In the genomic region with DNA sequence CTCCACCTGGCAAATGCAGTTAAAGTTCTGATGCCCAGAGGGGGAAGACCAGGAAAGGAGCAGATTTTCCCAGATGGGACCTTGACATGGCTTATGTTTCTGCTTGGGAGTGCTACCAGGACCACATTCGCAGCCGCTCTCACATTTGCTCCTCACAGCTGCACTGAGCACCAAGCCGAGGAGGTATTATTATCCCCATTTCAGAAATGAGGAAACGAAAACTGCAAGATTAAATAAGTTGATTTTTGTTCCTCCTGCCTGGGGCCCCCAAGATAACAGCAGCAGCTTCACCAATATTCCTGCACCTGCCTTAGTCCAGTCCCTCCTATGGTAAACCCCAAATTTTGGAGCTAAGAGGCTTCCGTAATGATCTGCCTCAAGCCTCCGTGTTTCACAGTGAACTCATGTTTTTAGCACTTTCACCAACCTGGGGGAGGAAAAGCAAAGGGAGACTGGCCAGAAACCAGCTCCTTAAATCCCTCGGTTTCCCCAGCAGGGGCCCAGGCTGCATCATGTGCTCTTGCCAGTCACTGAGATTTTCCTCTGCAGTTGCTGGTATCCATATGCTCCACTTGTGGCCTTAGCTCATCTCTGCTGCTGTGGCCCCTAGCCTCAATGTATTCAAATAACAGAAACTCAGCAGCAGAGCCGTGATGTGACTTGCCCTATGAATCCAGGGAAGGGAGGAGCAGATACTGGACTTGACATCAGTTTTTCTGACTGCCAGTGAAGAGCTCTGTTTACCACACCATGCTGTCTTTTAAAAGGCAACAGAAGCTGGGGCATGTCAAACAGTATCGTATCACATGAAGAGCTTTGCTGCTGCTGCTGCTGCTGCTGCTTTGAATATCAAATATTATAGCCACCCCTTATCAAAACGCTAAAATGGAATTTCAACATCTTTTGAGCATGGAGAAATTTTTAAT, we compare ENCODE assay signal across 13 cellular contexts.
A peak's percentile ranks its signal among the peaks of the same experiment; 100 is the strongest.
DNase-seq lines count a peak whose midpoint lies in the region; ATAC-seq, FAIRE-seq and TF ChIP-seq lines count a peak whose summit lies in the region.
"Had no signal": no experiment of that assay in that cellular context is flagged by ENCODE, and none has a peak within 500 bp of the region (broad histone marks: within the 10 kb centered on the region; RNA-seq: fewer than 3 reads in every experiment).

No MANE protein-coding gene starts in this region.

- TF ChIP-seq CTCF in CD14-positive monocyte (IDR thresholded peaks at IDR 0.05) (no peak), KMS-11 (conservative IDR thresholded peaks at IDR 0.05; ENCODE audit: low read depth, low read length) (no peak)

- H3K79me2 ChIP-seq in KMS-11 (ENCODE audit: insufficient read depth, low read depth) = no peaks in the 10 kb centered on the region

- H3K4me3 Mint-ChIP-seq in CD14-positive monocyte = peak overlapping the region; percentile 63 to 91
- H3K4me3 Mint-ChIP-seq: T-helper 1 cell treated with Interleukin-12 subunit alpha and Interleukin-12 subunit beta and Interleukin-4 antibody, amounts not matched to agents 30 μg/mL and 1 μg/mL, for 36 hours had no signal

- H3K4me1 ChIP-seq in KMS-11 (ENCODE audit: low read depth, poor library complexity, severe bottlenecking) = peaks cover 23% of the 10 kb centered on the region

- DNase-seq in CD14-positive monocyte (ENCODE audit: low spot score) (no peak), frontal cortex (ENCODE audit: low spot score in 2 of 2) (no peak), H54 (ENCODE audit: insufficient read length, low spot score) (no peak), urothelium cell line (ENCODE audit: low spot score) (no peak), mucosa of gallbladder (ENCODE audit: low spot score) (no peak)
- DNase-seq: activated naive CD4-positive, alpha-beta T cell; GM23248; NCI-H1436 had no signal

- peak overlapping the region; percentile 24; the same call in 1 of the 2 replicates for H3K27ac ChIP-seq in KMS-11
- H3K27ac ChIP-seq: C4-2B, GM23248 had no signal

- H3K9me3 Mint-ChIP-seq in CD14-positive monocyte = peaks cover 0 to 4% (median 0%) of the 10 kb centered on the region in 7 donors
- H3K9me3 Mint-ChIP-seq: T-helper 1 cell treated with Interleukin-12 subunit alpha and Interleukin-12 subunit beta and Interleukin-4 antibody, amounts not matched to agents 30 μg/mL and 1 μg/mL, for 36 hours had no signal

- intact Hi-C loops in CD14-positive monocyte (cut with micrococcal nuclease) = no loop called here

- H3K4me2 ChIP-seq in KMS-11 = peak overlapping the region; percentile 61

- peak; percentile 46 for ATAC-seq in GM18909 (IDR thresholded peaks at IDR 0.05; ENCODE audit: poor library complexity, unreplicated experiment)
- peak; percentile 50 for ATAC-seq in HG02763 (IDR thresholded peaks at IDR 0.05; ENCODE audit: unreplicated experiment)

- no peaks in the 10 kb centered on the region for H3K36me3 Mint-ChIP-seq in CD14-positive monocyte

- peak overlapping the region in 5 of 7 donors; percentile 10 to 31 (median 30) for H3K27ac Mint-ChIP-seq in CD14-positive monocyte
- H3K27ac Mint-ChIP-seq: T-helper 1 cell treated with Interleukin-12 subunit alpha and Interleukin-12 subunit beta and Interleukin-4 antibody, amounts not matched to agents 30 μg/mL and 1 μg/mL, for 36 hours had no signal

- H3K4me1 Mint-ChIP-seq in CD14-positive monocyte = peaks cover 50% of the 10 kb centered on the region

- H2AFZ ChIP-seq in KMS-11 (ENCODE audit: low read depth) = peak overlapping the region; percentile 44
- H2AFZ ChIP-seq: GM23248 had no signal

- TF ChIP-seq POLR2A in H54 (IDR thresholded peaks at IDR 0.05; ENCODE audit: low read depth, low read length) = no peak

- no peak overlapping the region for H3K9ac ChIP-seq in KMS-11
- H3K9ac ChIP-seq: GM23248 had no signal

- no peaks in the 10 kb centered on the region for H4K20me1 ChIP-seq in KMS-11 (ENCODE audit: insufficient read depth)

- no peak for FAIRE-seq in frontal cortex (lab: Jason Lieb, UNC)
- FAIRE-seq in H54 (lab: Jason Lieb, UNC) = no peak
- FAIRE-seq in urothelium cell line (lab: Jason Lieb, UNC) = no peak

- no peaks in the 10 kb centered on the region for H3K27me3 ChIP-seq in KMS-11 (ENCODE audit: insufficient read depth, low read depth)

- no peak overlapping the region for H3K4me3 ChIP-seq in KMS-11 (IDR thresholded peaks at IDR 0.05; ENCODE audit: insufficient read depth, low read depth, low read length)
- H3K4me3 ChIP-seq: GM23248 had no signal

- H3K36me3 ChIP-seq in KMS-11 (ENCODE audit: insufficient read depth) = no peaks in the 10 kb centered on the region

- H3K27me3 Mint-ChIP-seq in CD14-positive monocyte (ENCODE audit: low read depth in 3 of 3) = peaks cover 0 to 13% (median 0%) of the 10 kb centered on the region in 3 donors
